15 cellular contexts compared by ENCODE assay signal in genomic region chr19:41941410-41942202, GRCh38. TPM values are rescaled to one million over a fixed set of nuclear protein-coding genes. Genes with fewer than 3 reads are reported as not detected.
DNase-seq lines count a peak whose midpoint lies in the region; ATAC-seq and TF ChIP-seq lines count a peak whose summit lies in the region.
"Had no signal": no experiment of that assay in that cellular context is flagged by ENCODE, and none has a peak within 500 bp of the region (broad histone marks: within the 10 kb centered on the region; RNA-seq: fewer than 3 reads in every experiment).

No MANE protein-coding gene starts in this region.

- no peak for DNase-seq in stimulated activated naive CD8-positive, alpha-beta T cell treated with anti-CD3 and anti-CD28 coated beads, Interleukin-15, Interleukin-2, amounts not matched to agents 100 U/mL and 50 U/mL, for 24 hours
- no peak for DNase-seq in WERI-Rb-1
- peak; percentile 47 for DNase-seq in germinal center (ENCODE audit: low spot score)
- DNase-seq in H7, result no peak
- DNase-seq in MM.1S, result no peak
- DNase-seq: AML-193, amniotic stem cell, mesenchymal stem cell, NCI-H2171 treated with DMSO at 0.1 percent for 48 hours, psoas muscle, SW 1271 had no signal

- H4K20me1 ChIP-seq in MM.1S (ENCODE audit: insufficient read depth, low read length), result no peaks in the 10 kb centered on the region

- H3K27me3 Mint-ChIP-seq in stimulated activated naive CD8-positive, alpha-beta T cell treated with anti-CD3 and anti-CD28 coated beads, Interleukin-15, Interleukin-2, amounts not matched to agents 100 ng/mL and 50 ng/mL, for 24 hours, result peaks cover 9% of the 10 kb centered on the region

- peaks cover 58% of the 10 kb centered on the region for H3K4me1 Mint-ChIP-seq in stimulated activated naive CD8-positive, alpha-beta T cell treated with anti-CD3 and anti-CD28 coated beads, Interleukin-15, Interleukin-2, amounts not matched to agents 100 ng/mL and 50 ng/mL, for 24 hours (ENCODE audit: low read depth)

- no peak overlapping the region for H3K9ac ChIP-seq in MM.1S (ENCODE audit: low read length)

- H3K79me2 ChIP-seq in MM.1S (ENCODE audit: low read length), result no peaks in the 10 kb centered on the region

- no peaks in the 10 kb centered on the region for H3K27me3 ChIP-seq in WERI-Rb-1 (ENCODE audit: insufficient read depth, low read depth, severe bottlenecking)
- peaks cover 31% of the 10 kb centered on the region for H3K27me3 ChIP-seq in H7 (ENCODE audit: control insufficient read depth, insufficient read depth, low read length)
- H3K27me3 ChIP-seq in MM.1S (replicated peaks; ENCODE audit: insufficient read depth, low read length), result peaks cover 7% of the 10 kb centered on the region

- no peak for ATAC-seq in stimulated activated naive CD8-positive, alpha-beta T cell treated with anti-CD3 and anti-CD28 coated beads, Interleukin-15, Interleukin-2, amounts not matched to agents 100 U/mL and 50 U/mL, for 24 hours
- ATAC-seq in GM18858 (IDR thresholded peaks at IDR 0.05; ENCODE audit: unreplicated experiment), result no peak
- no peak for ATAC-seq in GM18861 (IDR thresholded peaks at IDR 0.05; ENCODE audit: unreplicated experiment)
- ATAC-seq: psoas muscle had no signal

- H3K27ac ChIP-seq in WERI-Rb-1, result no peak overlapping the region
- no peak overlapping the region for H3K27ac ChIP-seq in MM.1S (ENCODE audit: low read length)
- H3K27ac ChIP-seq: psoas muscle had no signal

- H3K4me3 ChIP-seq in WERI-Rb-1 (ENCODE audit: low read depth, low read length) (peak overlapping the region; percentile 80), H7 (ENCODE audit: insufficient read depth, low read depth, low read length) (no peak overlapping the region), MM.1S (ENCODE audit: low read length) (no peak overlapping the region)

- H3K9me3 ChIP-seq in WERI-Rb-1 (ENCODE audit: severe bottlenecking) (no peaks in the 10 kb centered on the region), MM.1S (replicated peaks; ENCODE audit: insufficient read depth, low read length) (no peaks in the 10 kb centered on the region)
- H3K9me3 ChIP-seq: psoas muscle had no signal

- H3K36me3 ChIP-seq in WERI-Rb-1 (no peaks in the 10 kb centered on the region), H7 (replicated peaks; ENCODE audit: control insufficient read depth, insufficient read depth, low read length) (no peaks in the 10 kb centered on the region), MM.1S (replicated peaks; ENCODE audit: insufficient read depth, low read length) (no peaks in the 10 kb centered on the region)

- H3K4me1 ChIP-seq in MM.1S (ENCODE audit: low read length), result peaks cover 20% of the 10 kb centered on the region

- H3K4me2 ChIP-seq in MM.1S (ENCODE audit: low read depth, low read length), result no peak overlapping the region

- peaks cover 4% of the 10 kb centered on the region; the same call in 1 of the 2 replicates for H3F3A ChIP-seq in MM.1S (ENCODE audit: insufficient read depth, low read length)

- TF ChIP-seq CTCF in WERI-Rb-1 (IDR thresholded peaks at IDR 0.05; ENCODE audit: low read depth, low read length) (no peak), MM.1S (IDR thresholded peaks at IDR 0.05; ENCODE audit: low read length) (no peak)

- no peaks in the 10 kb centered on the region for H3K36me3 Mint-ChIP-seq in stimulated activated naive CD8-positive, alpha-beta T cell treated with anti-CD3 and anti-CD28 coated beads, Interleukin-15, Interleukin-2, amounts not matched to agents 100 ng/mL and 50 ng/mL, for 24 hours (ENCODE audit: low read depth)

- H3K9me3 Mint-ChIP-seq in stimulated activated naive CD8-positive, alpha-beta T cell treated with anti-CD3 and anti-CD28 coated beads, Interleukin-15, Interleukin-2, amounts not matched to agents 100 ng/mL and 50 ng/mL, for 24 hours, result no peaks in the 10 kb centered on the region

- H2AFZ ChIP-seq in MM.1S (ENCODE audit: low read length), result no peak overlapping the region

- H3K4me3 Mint-ChIP-seq in stimulated activated naive CD8-positive, alpha-beta T cell treated with anti-CD3 and anti-CD28 coated beads, Interleukin-15, Interleukin-2, amounts not matched to agents 100 ng/mL and 50 ng/mL, for 24 hours, result peak overlapping the region; percentile 42

- H3K9me2 ChIP-seq in MM.1S (replicated peaks; ENCODE audit: insufficient read depth, low read length), result no peaks in the 10 kb centered on the region

- H3K27ac Mint-ChIP-seq in stimulated activated naive CD8-positive, alpha-beta T cell treated with anti-CD3 and anti-CD28 coated beads, Interleukin-15, Interleukin-2, amounts not matched to agents 100 ng/mL and 50 ng/mL, for 24 hours, result peak overlapping the region; percentile 46

RNA-seq across cellular contexts. Expression of gene ERFL, which starts 13.4 kb away (rescaled TPM):
- 0.15 TPM in 1 of 2 replicates, not detected in the other for total RNA-seq in H7 (2014; rRNA removed; shearing (Covaris generic))
- total RNA-seq: dermis microvascular lymphatic vessel endothelial cell, psoas muscle had no signal

RNA-seq across cellular contexts. Expression of gene RABAC1, which starts 17.5 kb away (rescaled TPM):
- total RNA-seq in H7 (2014; rRNA removed; shearing (Covaris generic)), result 140 and 163 TPM in 2 replicates

RNA-seq across cellular contexts. Expression of gene ATP1A3, which starts 52.4 kb away (rescaled TPM):
- 9.9 and 11.9 TPM in 2 replicates for total RNA-seq in H7 (2014; rRNA removed; shearing (Covaris generic))
- total RNA-seq: dermis microvascular lymphatic vessel endothelial cell had no signal

RNA-seq across cellular contexts. Expression of gene ARHGEF1, which starts 58.6 kb away (rescaled TPM):
- 34.3 and 40.7 TPM in 2 replicates for total RNA-seq in H7 (2014; rRNA removed; shearing (Covaris generic))
